ENCODE assay signal across 1 cellular context in the genomic region with DNA sequence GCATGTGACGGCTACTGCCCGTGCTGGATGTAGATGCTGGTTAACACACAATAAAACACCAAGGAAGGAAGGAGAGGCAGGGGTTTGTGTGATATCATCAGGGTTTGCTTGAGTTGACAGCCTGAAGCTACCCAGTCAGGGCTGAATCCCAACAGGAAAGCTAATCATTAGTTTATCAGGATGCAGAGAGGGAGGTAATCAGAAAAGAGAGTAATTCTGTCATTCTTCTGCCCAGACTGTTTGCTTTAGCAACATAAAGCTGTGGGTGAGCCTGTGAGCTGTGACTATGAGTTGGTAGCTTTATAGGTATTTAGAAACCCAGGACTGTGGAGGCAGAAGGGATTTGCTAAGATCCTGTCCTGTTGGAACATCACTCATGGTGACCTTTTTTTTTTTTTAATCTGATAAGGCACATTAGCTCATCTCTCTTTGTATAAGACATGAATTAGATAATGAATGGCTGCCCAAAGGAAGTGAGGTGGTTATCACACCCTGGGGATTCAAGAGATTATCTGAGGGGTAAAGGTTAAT.
TF ChIP-seq lines count a peak whose summit lies in the region.

No MANE protein-coding gene starts in this region.

TF ChIP-seq in HEK293, 187 proteins besides CTCF, POLR2A, EP300 and RAD21 (continued from another document):
- TF ChIP-seq MZF1 (tag by site-specific recombination; IDR thresholded peaks at IDR 0.05; ENCODE audit: borderline replicate concordance) (0 out of 2 replicates have a peak, but pooled peaks have one; percentile 39), ZXDB (tag by site-specific recombination; IDR thresholded peaks at IDR 0.05) (peak; percentile 92), ZNF423 (tag by site-specific recombination; IDR thresholded peaks at IDR 0.05) (0 out of 2 replicates have a peak, but pooled peaks have one; percentile 25), ZNF843 (tag by site-specific recombination; IDR thresholded peaks at IDR 0.05) (peak; percentile 88), WT1 (tag by site-specific recombination; IDR thresholded peaks at IDR 0.05) (peak; percentile 94), ZIC2 (tag by site-specific recombination; IDR thresholded peaks at IDR 0.05) (peak; percentile 93), TRIM28 (IDR thresholded peaks at IDR 0.05; ENCODE audit: borderline replicate concordance, low read length) (peak; percentile 95), ZBTB48 (tag by site-specific recombination; IDR thresholded peaks at IDR 0.05) (no peak), ZNF146 (tag by site-specific recombination; IDR thresholded peaks at IDR 0.05) (peak; percentile 6; the same call in 1 of the 2 replicates), ZNF600 (tag by site-specific recombination; IDR thresholded peaks at IDR 0.05) (peak; percentile 92), SP2 (tag by site-specific recombination; IDR thresholded peaks at IDR 0.05) (peak; percentile 16; the same call in 1 of the 2 replicates), ZNF394 (tag by site-specific recombination; IDR thresholded peaks at IDR 0.05; ENCODE audit: borderline replicate concordance) (no peak), ZNF530 (tag by site-specific recombination; IDR thresholded peaks at IDR 0.05; ENCODE audit: low read depth) (no peak), EGR2 (tag by site-specific recombination; IDR thresholded peaks at IDR 0.05; ENCODE audit: low read depth) (peak; percentile 71; the same call in 1 of the 2 replicates), IKZF3 (tag by site-specific recombination; IDR thresholded peaks at IDR 0.05) (peak; percentile 83), GLI2 (tag by site-specific recombination; IDR thresholded peaks at IDR 0.05; ENCODE audit: borderline replicate concordance, low read depth) (peak; percentile 63; the same call in 1 of the 2 replicates), KLF10 (tag by site-specific recombination; IDR thresholded peaks at IDR 0.05) (peak; percentile 24; the same call in 1 of the 2 replicates), ZBTB8A (tag by site-specific recombination; IDR thresholded peaks at IDR 0.05) (peak; percentile 46; the same call in 1 of the 2 replicates), ZSCAN23 (tag by site-specific recombination; IDR thresholded peaks at IDR 0.05) (0 out of 2 replicates have a peak, but pooled peaks have one; percentile 47)
- TF ChIP-seq, protein P1, sequence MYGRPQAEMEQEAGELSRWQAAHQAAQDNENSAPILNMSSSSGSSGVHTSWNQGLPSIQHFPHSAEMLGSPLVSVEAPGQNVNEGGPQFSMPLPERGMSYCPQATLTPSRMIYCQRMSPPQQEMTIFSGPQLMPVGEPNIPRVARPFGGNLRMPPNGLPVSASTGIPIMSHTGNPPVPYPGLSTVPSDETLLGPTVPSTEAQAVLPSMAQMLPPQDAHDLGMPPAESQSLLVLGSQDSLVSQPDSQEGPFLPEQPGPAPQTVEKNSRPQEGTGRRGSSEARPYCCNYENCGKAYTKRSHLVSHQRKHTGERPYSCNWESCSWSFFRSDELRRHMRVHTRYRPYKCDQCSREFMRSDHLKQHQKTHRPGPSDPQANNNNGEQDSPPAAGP (tag by site-specific recombination; IDR thresholded peaks at IDR 0.05), result peak; percentile 64
- TF ChIP-seq, protein P2, sequence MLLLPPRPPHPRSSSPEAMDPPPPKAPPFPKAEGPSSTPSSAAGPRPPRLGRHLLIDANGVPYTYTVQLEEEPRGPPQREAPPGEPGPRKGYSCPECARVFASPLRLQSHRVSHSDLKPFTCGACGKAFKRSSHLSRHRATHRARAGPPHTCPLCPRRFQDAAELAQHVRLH (tag by site-specific recombination; IDR thresholded peaks at IDR 0.05), result peak; percentile 81
- TF ChIP-seq, protein P3, sequence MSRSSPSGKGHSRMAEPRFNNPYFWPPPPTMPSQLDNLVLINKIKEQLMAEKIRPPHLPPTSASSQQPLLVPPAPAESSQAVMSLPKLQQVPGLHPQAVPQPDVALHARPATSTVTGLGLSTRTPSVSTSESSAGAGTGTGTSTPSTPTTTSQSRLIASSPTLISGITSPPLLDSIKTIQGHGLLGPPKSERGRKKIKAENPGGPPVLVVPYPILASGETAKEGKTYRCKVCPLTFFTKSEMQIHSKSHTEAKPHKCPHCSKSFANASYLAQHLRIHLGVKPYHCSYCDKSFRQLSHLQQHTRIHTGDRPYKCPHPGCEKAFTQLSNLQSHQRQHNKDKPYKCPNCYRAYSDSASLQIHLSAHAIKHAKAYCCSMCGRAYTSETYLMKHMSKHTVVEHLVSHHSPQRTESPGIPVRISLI (tag by site-specific recombination; IDR thresholded peaks at IDR 0.05), result peak; percentile 29; the same call in 1 of the 2 replicates
- TF ChIP-seq, protein P4, sequence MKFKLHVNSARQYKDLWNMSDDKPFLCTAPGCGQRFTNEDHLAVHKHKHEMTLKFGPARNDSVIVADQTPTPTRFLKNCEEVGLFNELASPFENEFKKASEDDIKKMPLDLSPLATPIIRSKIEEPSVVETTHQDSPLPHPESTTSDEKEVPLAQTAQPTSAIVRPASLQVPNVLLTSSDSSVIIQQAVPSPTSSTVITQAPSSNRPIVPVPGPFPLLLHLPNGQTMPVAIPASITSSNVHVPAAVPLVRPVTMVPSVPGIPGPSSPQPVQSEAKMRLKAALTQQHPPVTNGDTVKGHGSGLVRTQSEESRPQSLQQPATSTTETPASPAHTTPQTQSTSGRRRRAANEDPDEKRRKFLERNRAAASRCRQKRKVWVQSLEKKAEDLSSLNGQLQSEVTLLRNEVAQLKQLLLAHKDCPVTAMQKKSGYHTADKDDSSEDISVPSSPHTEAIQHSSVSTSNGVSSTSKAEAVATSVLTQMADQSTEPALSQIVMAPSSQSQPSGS (tag by site-specific recombination; IDR thresholded peaks at IDR 0.05; ENCODE audit: low read depth), result peak; percentile 76
- TF ChIP-seq, protein P5, sequence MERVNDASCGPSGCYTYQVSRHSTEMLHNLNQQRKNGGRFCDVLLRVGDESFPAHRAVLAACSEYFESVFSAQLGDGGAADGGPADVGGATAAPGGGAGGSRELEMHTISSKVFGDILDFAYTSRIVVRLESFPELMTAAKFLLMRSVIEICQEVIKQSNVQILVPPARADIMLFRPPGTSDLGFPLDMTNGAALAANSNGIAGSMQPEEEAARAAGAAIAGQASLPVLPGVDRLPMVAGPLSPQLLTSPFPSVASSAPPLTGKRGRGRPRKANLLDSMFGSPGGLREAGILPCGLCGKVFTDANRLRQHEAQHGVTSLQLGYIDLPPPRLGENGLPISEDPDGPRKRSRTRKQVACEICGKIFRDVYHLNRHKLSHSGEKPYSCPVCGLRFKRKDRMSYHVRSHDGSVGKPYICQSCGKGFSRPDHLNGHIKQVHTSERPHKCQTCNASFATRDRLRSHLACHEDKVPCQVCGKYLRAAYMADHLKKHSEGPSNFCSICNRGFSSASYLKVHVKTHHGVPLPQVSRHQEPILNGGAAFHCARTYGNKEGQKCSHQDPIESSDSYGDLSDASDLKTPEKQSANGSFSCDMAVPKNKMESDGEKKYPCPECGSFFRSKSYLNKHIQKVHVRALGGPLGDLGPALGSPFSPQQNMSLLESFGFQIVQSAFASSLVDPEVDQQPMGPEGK (tag by site-specific recombination; IDR thresholded peaks at IDR 0.05), result peak; percentile 33; the same call in 1 of the 2 replicates
